ENCODE assay signal across 17 cellular contexts in genomic region chr14:104084251-104085002, GRCh38. TPM values are rescaled to one million over a fixed set of nuclear protein-coding genes. Genes with fewer than 3 reads are reported as not detected.
DNase-seq lines count a peak whose midpoint lies in the region; ATAC-seq and TF ChIP-seq lines count a peak whose summit lies in the region.
"Had no signal": no experiment of that assay in that cellular context is flagged by ENCODE, and none has a peak within 500 bp of the region (broad histone marks: within the 10 kb centered on the region; RNA-seq: fewer than 3 reads in every experiment).

No MANE protein-coding gene starts in this region.

- peaks cover 0 to 6% (median 0%) of the 10 kb centered on the region in 11 experiments; a peak in 2 of 22 replicates for H4K20me1 ChIP-seq in BLaER1 treated with 17β-estradiol and CSF1 and Interleukin-3, amounts not matched to agents 10 nM and 100 nM
- H4K20me1 ChIP-seq in IMR-90 (ENCODE audit: insufficient read depth, low read length) (no peaks in the 10 kb centered on the region), neural progenitor cell (ENCODE audit: low read depth) (no peaks in the 10 kb centered on the region)

- H3K36me3 ChIP-seq in BLaER1 treated with 17β-estradiol and CSF1 and Interleukin-3, amounts not matched to agents 10 nM and 100 nM: no peaks in the 10 kb centered on the region
- H3K36me3 ChIP-seq in IMR-90 (ENCODE audit: control insufficient read depth, insufficient read depth, low read length) (no peaks in the 10 kb centered on the region), right atrium auricular region (no peaks in the 10 kb centered on the region), neural progenitor cell (no peaks in the 10 kb centered on the region), sigmoid colon (no peaks in the 10 kb centered on the region)

- H3K9ac ChIP-seq in BLaER1 treated with 17β-estradiol and CSF1 and Interleukin-3, amounts not matched to agents 10 nM and 100 nM: 0 out of 22 replicates have a peak overlapping the region, but pooled peaks of 1 of the 11 experiments have one; percentile 1
- H3K9ac ChIP-seq in IMR-90 (ENCODE audit: low read depth, low read length) (no peak overlapping the region), neural progenitor cell (no peak overlapping the region)

- H3K9me3 ChIP-seq in BLaER1 treated with 17β-estradiol and CSF1 and Interleukin-3, amounts not matched to agents 10 nM and 100 nM (replicated peaks in 1 of 11): peaks cover 0 to 4% (median 0%) of the 10 kb centered on the region in 11 experiments; a peak in 1 of 22 replicates
- H3K9me3 ChIP-seq in IMR-90 (ENCODE audit: control insufficient read depth, insufficient read depth, low read length) (no peaks in the 10 kb centered on the region), right atrium auricular region (no peaks in the 10 kb centered on the region), neural progenitor cell (ENCODE audit: low read depth) (no peaks in the 10 kb centered on the region), sigmoid colon (no peaks in the 10 kb centered on the region)

- DNase-seq in IMR-90 (no peak), right atrium auricular region (ENCODE audit: low spot score) (no peak), neural progenitor cell (ENCODE audit: low spot score) (no peak), T-helper 2 cell (no peak), GDM1 (lab: John Stamatoyannopoulos, UW) (no peak), middle frontal gyrus (ENCODE audit: extremely low spot score, low spot score) (no peak), sigmoid colon (no peak)
- DNase-seq: cerebellar nuclear complex, DND-41, HCEC 1CT, kidney glomerular epithelial cell, NCI-H1048, SHP77, T-helper 9 cell, trophoblast cell had no signal

- H2BK120ac ChIP-seq in IMR-90 (ENCODE audit: low read depth, low read length): no peak overlapping the region

- no peak overlapping the region for H4K5ac ChIP-seq in IMR-90 (ENCODE audit: low read depth, low read length)

- peak overlapping the region; percentile 9 for H3K27ac Mint-ChIP-seq in neural progenitor cell
- H3K27ac Mint-ChIP-seq: activated naive CD8-positive, alpha-beta T cell treated with anti-CD3 and anti-CD28 coated beads, Interleukin-2, amount 10 ng/mL, durations not matched to agents 7 days and 5 days had no signal

- no peak overlapping the region for H3K27ac ChIP-seq in BLaER1 treated with 17β-estradiol and CSF1 and Interleukin-3, amounts not matched to agents 10 nM and 100 nM
- H3K27ac ChIP-seq in IMR-90 (ENCODE audit: insufficient read depth, low read length) (no peak overlapping the region), right atrium auricular region (peak overlapping the region; percentile 84 to 94), neural progenitor cell (no peak overlapping the region), sigmoid colon (no peak overlapping the region)

- no peak for TF ChIP-seq POLR2A in IMR-90 (IDR thresholded peaks at IDR 0.05; ENCODE audit: low read depth, low read length)
- no peak for TF ChIP-seq POLR2A in sigmoid colon (IDR thresholded peaks at IDR 0.05)

- H3K4me1 ChIP-seq in BLaER1 treated with 17β-estradiol and CSF1 and Interleukin-3, amounts not matched to agents 10 nM and 100 nM: peaks cover 4 to 58% (median 39%) of the 10 kb centered on the region in 10 experiments; a peak in 18 of 20 replicates
- H3K4me1 ChIP-seq in IMR-90 (ENCODE audit: control insufficient read depth, insufficient read depth, low read length) (no peaks in the 10 kb centered on the region), right atrium auricular region (peaks cover 0 to 57% of the 10 kb centered on the region in 2 donors), neural progenitor cell (no peaks in the 10 kb centered on the region), sigmoid colon (peaks cover 0 to 11% (median 2%) of the 10 kb centered on the region in 4 donors)

- H2AFZ ChIP-seq in IMR-90 (replicated peaks; ENCODE audit: low read length, poor library complexity) (peak overlapping the region; percentile 63), neural progenitor cell (replicated peaks) (peak overlapping the region; percentile 63)

- H3K23ac ChIP-seq in IMR-90 (ENCODE audit: low read depth, low read length): no peak overlapping the region

- peaks cover 5% of the 10 kb centered on the region for H3K27me3 Mint-ChIP-seq in neural progenitor cell (ENCODE audit: insufficient read depth, low read depth)

- no TSS peak for BruUV-seq in IMR-90 (replicated peaks; lab: Mats Ljungman, UMichigan)

- no peak for ATAC-seq in IMR-90 (ENCODE audit: low read depth)

- H2AK9ac ChIP-seq in IMR-90 (replicated peaks; ENCODE audit: low read depth, low read length, poor library complexity): peak overlapping the region; percentile 76

- H3K9me3 Mint-ChIP-seq in neural progenitor cell: no peaks in the 10 kb centered on the region
- H3K9me3 Mint-ChIP-seq: activated naive CD8-positive, alpha-beta T cell treated with anti-CD3 and anti-CD28 coated beads, Interleukin-2, amount 10 ng/mL, durations not matched to agents 7 days and 5 days had no signal

- no peaks in the 10 kb centered on the region for H3K4me1 Mint-ChIP-seq in neural progenitor cell
- H3K4me1 Mint-ChIP-seq: activated naive CD8-positive, alpha-beta T cell treated with anti-CD3 and anti-CD28 coated beads, Interleukin-2, amount 10 ng/mL, durations not matched to agents 7 days and 5 days had no signal

- in situ Hi-C loops in IMR-90 (cut with MboI; ENCODE audit: low sequenced_read_pairs): loop anchor here (25.0 kb wide), 2 partner anchors 478 to 553 kb away; no protein-coding TSS in a partner anchor

- H3K4ac ChIP-seq in IMR-90 (ENCODE audit: low read depth, low read length): no peak overlapping the region

- no peaks in the 10 kb centered on the region for H3K79me1 ChIP-seq in IMR-90 (ENCODE audit: low read depth in 1 of 2, low read length in 2 of 2)

- H3K4me3 Mint-ChIP-seq in neural progenitor cell: no peak overlapping the region
- H3K4me3 Mint-ChIP-seq: activated naive CD8-positive, alpha-beta T cell treated with anti-CD3 and anti-CD28 coated beads, Interleukin-2, amount 10 ng/mL, durations not matched to agents 7 days and 5 days had no signal

- POLR2A ChIA-PET in IMR-90 (lab: Charles Lee; ENCODE audit: unreplicated experiment): no interaction called here

- no peak for TF ChIP-seq CTCF in IMR-90 (conservative IDR thresholded peaks at IDR 0.05; ENCODE audit: low read depth, low read length)
- no peak for TF ChIP-seq CTCF in right atrium auricular region (IDR thresholded peaks at IDR 0.05)
- no peak for TF ChIP-seq CTCF in neural progenitor cell (IDR thresholded peaks at IDR 0.05)
- no peak for TF ChIP-seq CTCF in sigmoid colon (IDR thresholded peaks at IDR 0.05)

- no peaks in the 10 kb centered on the region for H3K9me1 ChIP-seq in IMR-90 (ENCODE audit: insufficient read depth, low read length)

- no peak overlapping the region for H2BK20ac ChIP-seq in IMR-90 (ENCODE audit: low read depth, low read length)

- H3K14ac ChIP-seq in IMR-90 (replicated peaks; ENCODE audit: low read depth, low read length): no peak overlapping the region

- no peak overlapping the region for H2AK5ac ChIP-seq in IMR-90 (ENCODE audit: low read depth, low read length)

- no peak overlapping the region for H2BK5ac ChIP-seq in IMR-90 (ENCODE audit: low read depth, low read length, poor library complexity, severe bottlenecking)

- no peak for TF ChIP-seq RAD21 in IMR-90 (IDR thresholded peaks at IDR 0.05; ENCODE audit: low read length)

- dilution Hi-C loops in IMR-90 (cut with HindIII; ENCODE audit: low sequenced_read_pairs, unreplicated experiment): no loop called here

- CTCF ChIA-PET in IMR-90 (lab: Yijun Ruan, JAX): no interaction called here

- no peaks in the 10 kb centered on the region for H3K79me2 ChIP-seq in neural progenitor cell (ENCODE audit: low read depth)

- no peak overlapping the region for H3K56ac ChIP-seq in IMR-90 (ENCODE audit: extremely low read depth, insufficient read depth, low read length)

- intact Hi-C loops in IMR-90 (cut with micrococcal nuclease) (no loop called here), sigmoid colon (cut with DNase I) (no loop called here)

- peak overlapping the region in 8 of 11 experiments; percentile 23 to 64 (median 40); a peak in 13 of 22 replicates for H3K4me2 ChIP-seq in BLaER1 treated with 17β-estradiol and CSF1 and Interleukin-3, amounts not matched to agents 10 nM and 100 nM
- H3K4me2 ChIP-seq in IMR-90 (ENCODE audit: low read depth, low read length) (no peak overlapping the region), neural progenitor cell (no peak overlapping the region)

- no peaks in the 10 kb centered on the region for H3K36me3 Mint-ChIP-seq in neural progenitor cell
- H3K36me3 Mint-ChIP-seq: activated naive CD8-positive, alpha-beta T cell treated with anti-CD3 and anti-CD28 coated beads, Interleukin-2, amount 10 ng/mL, durations not matched to agents 7 days and 5 days had no signal

- no peak overlapping the region for H2BK15ac ChIP-seq in IMR-90 (ENCODE audit: low read depth, low read length)

- H3K27me3 ChIP-seq in BLaER1 treated with 17β-estradiol and CSF1 and Interleukin-3, amounts not matched to agents 10 nM and 100 nM: no peaks in the 10 kb centered on the region
- H3K27me3 ChIP-seq in IMR-90 (ENCODE audit: control insufficient read depth, insufficient read depth, low read length) (peaks cover 4% of the 10 kb centered on the region), right atrium auricular region (no peaks in the 10 kb centered on the region), neural progenitor cell (peaks cover 20% of the 10 kb centered on the region), sigmoid colon (peaks cover 18 to 48% (median 27%) of the 10 kb centered on the region in 3 donors)

- no peak overlapping the region for H3K4me3 ChIP-seq in BLaER1 treated with 17β-estradiol and CSF1 and Interleukin-3, amounts not matched to agents 10 nM and 100 nM
- H3K4me3 ChIP-seq in IMR-90 (ENCODE audit: insufficient read depth, low read depth, low read length): no peak overlapping the region
- no peak overlapping the region for H3K4me3 ChIP-seq in right atrium auricular region
- no peak overlapping the region for H3K4me3 ChIP-seq in neural progenitor cell
- H3K4me3 ChIP-seq in sigmoid colon: no peak overlapping the region

- H4K91ac ChIP-seq in IMR-90 (ENCODE audit: insufficient read depth, low read depth, low read length): no peak overlapping the region

- H3F3A ChIP-seq in neural progenitor cell (ENCODE audit: low read depth): no peaks in the 10 kb centered on the region

- no peak overlapping the region for H4K8ac ChIP-seq in IMR-90 (ENCODE audit: low read depth in 2 of 2, low read length in 2 of 2)

- TF ChIP-seq EP300 in sigmoid colon (IDR thresholded peaks at IDR 0.05): no peak

- no peak overlapping the region for H3K18ac ChIP-seq in IMR-90 (ENCODE audit: low read depth, low read length)

- 28% methylated on average over 8 of the region's 16 CpGs; no CpG with 5 or more reads in 1 of the 2 experiments for WGBS in IMR-90 (ENCODE audit: extremely low coverage in 2 of 2, insufficient read length in 1 of 2), 2 experiments
- WGBS in sigmoid colon, 2 donors: 51 to 66% methylated on average over 16 of the region's 16 CpGs

RNA-seq across cellular contexts. Expression of gene ASPG, which starts 1.1 kb away (rescaled TPM):
- total RNA-seq in IMR-90 (2012; rRNA removed) (not detected in 2 replicates), right atrium auricular region (100 to 1,000 TPM in 1 of 2 donors, 10 to 100 TPM in 1; 78.5 to 161 TPM), neural progenitor cell (ENCODE audit: low replicate concordance) (0.87 and 1.2 TPM in 2 replicates), sigmoid colon (under 1 TPM in 3 of 4 donors, not detected in 1; 0.14 to 0.83 (median 0.36) TPM)
- polyA plus RNA-seq in IMR-90 (2012; rRNA removed) (not detected in 2 replicates), sigmoid colon (10 to 100 TPM in 1 of 3 donors, 1 to 10 TPM in 2; 6.2 to 24.6 (median 8.1) TPM)
- polyA plus RNA-seq in IMR-90 (2012; cell fraction: cytosol; rRNA removed): not detected in 2 replicates
- not detected in 2 replicates for polyA plus RNA-seq in IMR-90 (2012; cell fraction: nucleus; rRNA removed; ENCODE audit: low replicate concordance)
- total RNA-seq: activated naive CD8-positive, alpha-beta T cell treated with anti-CD3 and anti-CD28 coated beads, Interleukin-2, amount 10 ng/mL, durations not matched to agents 7 days and 5 days had no signal

RNA-seq across cellular contexts. Expression of gene KIF26A, which starts 54.0 kb away (rescaled TPM):
- total RNA-seq in IMR-90 (2012; rRNA removed) (not detected in 2 replicates), right atrium auricular region (10 to 100 TPM in 1 of 2 donors, 1 to 10 TPM in 1; 5.6 to 14.1 TPM), neural progenitor cell (ENCODE audit: low replicate concordance) (6.1 and 40.2 TPM in 2 replicates), sigmoid colon (1 to 10 TPM; 1.3 to 2.7 (median 2.3) TPM)
- polyA plus RNA-seq in IMR-90 (2012; rRNA removed) (0.03 TPM in 1 of 2 replicates, not detected in the other), sigmoid colon (1 to 10 TPM in 2 of 3 donors, under 1 TPM in 1; 0.60 to 4.2 (median 1.4) TPM)
- polyA plus RNA-seq in IMR-90 (2012; cell fraction: cytosol; rRNA removed): not detected in 2 replicates
- polyA plus RNA-seq in IMR-90 (2012; cell fraction: nucleus; rRNA removed; ENCODE audit: low replicate concordance): 0.01 TPM in 1 of 2 replicates, not detected in the other

Comparison
In these comparisons a context has a peak if more than half of its experiments do, and no peak if none do; other contexts are left out.
1. H3K27ac ChIP-seq: peak in right atrium auricular region (2 of 2); none in BLaER1 treated with 17β-estradiol and CSF1 and Interleukin-3, amounts not matched to agents 10 nM and 100 nM (0 of 11), IMR-90 (single experiment), neural progenitor cell (single experiment) and sigmoid colon (0 of 4).
2. H3K4me2 ChIP-seq: peak in BLaER1 treated with 17β-estradiol and CSF1 and Interleukin-3, amounts not matched to agents 10 nM and 100 nM (8 of 11); none in IMR-90 (single experiment) and neural progenitor cell (single experiment).
3. RNA of gene ASPG, which starts 1.1 kb away (total RNA-seq): 78.5 to 161 TPM in right atrium auricular region; 0.87 to 1.2 TPM in neural progenitor cell, 0.14 to 0.83 TPM in sigmoid colon and not detected in IMR-90; every median in the first group is over 10 times any median in the second.